9 cellular contexts compared by ENCODE assay signal in genomic region chr13:91406619-91407018, GRCh38. TPM values are rescaled to one million over a fixed set of nuclear protein-coding genes. Genes with fewer than 3 reads are reported as not detected.
DNase-seq lines count a peak whose midpoint lies in the region; ATAC-seq and TF ChIP-seq lines count a peak whose summit lies in the region.
"Had no signal": no experiment of that assay in that cellular context is flagged by ENCODE, and none has a peak within 500 bp of the region (broad histone marks: within the 10 kb centered on the region; RNA-seq: fewer than 3 reads in every experiment).

No MANE protein-coding gene starts in this region.

- no peaks in the 10 kb centered on the region for H3K79me2 ChIP-seq in DOHH2 (ENCODE audit: control insufficient read depth, low read length)
- no peaks in the 10 kb centered on the region for H3K79me2 ChIP-seq in GM23248 (ENCODE audit: insufficient read depth)

- H3K27ac ChIP-seq in 22Rv1 (no peak overlapping the region), DOHH2 (ENCODE audit: low read depth, low read length) (no peak overlapping the region), GM23248 (no peak overlapping the region)
- H3K27ac ChIP-seq: upper lobe of left lung had no signal

- in situ Hi-C loops in GM23248 (cut with MboI), result no loop called here
- in situ Hi-C loops in KBM-7 (cut with MboI; ENCODE audit: low pct_unique_long_range_greater_than_20kb, low sequenced_read_pairs), result no loop called here

- DNase-seq in GM23248 (peak; percentile 51), KBM-7 (peak; percentile 68), RPMI7951 (ENCODE audit: low read depth) (peak; percentile 46), fibroblast of gingiva (ENCODE audit: low read depth) (peak; percentile 3)
- DNase-seq in stimulated activated CD8-positive, alpha-beta memory T cell treated with anti-CD3 and anti-CD28 coated beads, Interleukin-4, amount 100 ng/mL, for 48 hours, result peak; percentile 32
- DNase-seq: upper lobe of left lung had no signal

- H3K4me2 ChIP-seq in DOHH2 (ENCODE audit: low read length) (no peak overlapping the region), GM23248 (ENCODE audit: unreplicated experiment) (no peak overlapping the region)

- H3K4me3 ChIP-seq in DOHH2 (ENCODE audit: low read length), result no peak overlapping the region
- no peak overlapping the region for H3K4me3 ChIP-seq in GM23248
- H3K4me3 ChIP-seq: upper lobe of left lung had no signal

- H3K9me3 ChIP-seq in DOHH2 (ENCODE audit: control insufficient read depth, insufficient read depth, low read length) (no peaks in the 10 kb centered on the region), GM23248 (ENCODE audit: low read depth) (no peaks in the 10 kb centered on the region)
- H3K9me3 ChIP-seq: upper lobe of left lung had no signal

- H3K9me2 ChIP-seq in DOHH2 (replicated peaks; ENCODE audit: control insufficient read depth, low read length) (no peaks in the 10 kb centered on the region), GM23248 (ENCODE audit: insufficient read depth) (no peaks in the 10 kb centered on the region)

- H3K4me1 ChIP-seq in DOHH2 (ENCODE audit: control insufficient read depth, low read length) (peaks cover 9% of the 10 kb centered on the region), GM23248 (ENCODE audit: insufficient read depth) (no peaks in the 10 kb centered on the region)
- H3K4me1 ChIP-seq: upper lobe of left lung had no signal

- H4K20me1 ChIP-seq in DOHH2 (ENCODE audit: control insufficient read depth, insufficient read depth, low read depth, low read length) (no peaks in the 10 kb centered on the region), GM23248 (ENCODE audit: insufficient read depth) (no peaks in the 10 kb centered on the region)

- TF ChIP-seq CTCF in 22Rv1 (IDR thresholded peaks at IDR 0.05), result peak; percentile 82
- peak; percentile 62 for TF ChIP-seq CTCF in DOHH2 (IDR thresholded peaks at IDR 0.05; ENCODE audit: low read depth, low read length, poor library complexity, severe bottlenecking)

- H3F3A ChIP-seq in DOHH2 (ENCODE audit: control insufficient read depth, insufficient read depth) (no peaks in the 10 kb centered on the region), GM23248 (ENCODE audit: insufficient read depth) (no peaks in the 10 kb centered on the region)

- H3K27me3 ChIP-seq in DOHH2 (ENCODE audit: control insufficient read depth, low read length) (peaks cover 4% of the 10 kb centered on the region; the same call in 1 of the 2 replicates), GM23248 (replicated peaks; ENCODE audit: insufficient read depth) (peaks cover 34% of the 10 kb centered on the region)
- H3K27me3 ChIP-seq: upper lobe of left lung had no signal

- no peak overlapping the region for H3K9ac ChIP-seq in GM23248

- no peaks in the 10 kb centered on the region for H3K36me3 ChIP-seq in DOHH2 (ENCODE audit: control insufficient read depth, low read length)
- no peaks in the 10 kb centered on the region for H3K36me3 ChIP-seq in GM23248 (ENCODE audit: low read depth)
- H3K36me3 ChIP-seq: upper lobe of left lung had no signal

- H2AFZ ChIP-seq in GM23248, result no peak overlapping the region

- ATAC-seq in HG02623 (IDR thresholded peaks at IDR 0.05; ENCODE audit: unreplicated experiment), result no peak

- WGBS in GM23248 (ENCODE audit: low coverage in 1 of 2, low lambda C conversion rate in 2 of 2, missing lambda C conversion rate in 2 of 2), 2 experiments, result 43 to 47% methylated on average over 5 of the region's 5 CpGs

RNA-seq across cellular contexts. Expression of gene GPC5, which starts 8.2 kb away (rescaled TPM):
- total RNA-seq in GM23248 (2014; rRNA removed; shearing (Covaris generic)), result 0.32 TPM in 1 of 2 replicates, not detected in the other
- polyA plus RNA-seq in GM23248 (2016; fragmentation: Nextera tagmentation; extraction: Ambion mirVana), result not detected in 2 replicates
- not detected in 2 replicates for total RNA-seq in RPMI7951 (2014; rRNA removed; shearing (Covaris generic))

RNA-seq across cellular contexts. Expression of gene MIR17HG, which starts 59.1 kb away (rescaled TPM):
- total RNA-seq in GM23248 (2014; rRNA removed; shearing (Covaris generic)), result 0.43 and 2.5 TPM in 2 replicates
- 0.20 and 0.27 TPM in 2 replicates for polyA plus RNA-seq in GM23248 (2016; fragmentation: Nextera tagmentation; extraction: Ambion mirVana)
- total RNA-seq in RPMI7951 (2014; rRNA removed; shearing (Covaris generic)), result 2.3 and 3.9 TPM in 2 replicates

Comparison
In these comparisons a context has a peak if more than half of its experiments do, and no peak if none do; other contexts are left out.
1. DNase-seq: peak in every context shown above with its lines; median percentile 68 in KBM-7; 51 in GM23248; 46 in RPMI7951; 32 in stimulated activated CD8-positive, alpha-beta memory T cell treated with anti-CD3 and anti-CD28 coated beads, Interleukin-4, amount 100 ng/mL, for 48 hours; 3 in fibroblast of gingiva.